ENCODE assay signal across 30 cellular contexts in the genomic region with DNA sequence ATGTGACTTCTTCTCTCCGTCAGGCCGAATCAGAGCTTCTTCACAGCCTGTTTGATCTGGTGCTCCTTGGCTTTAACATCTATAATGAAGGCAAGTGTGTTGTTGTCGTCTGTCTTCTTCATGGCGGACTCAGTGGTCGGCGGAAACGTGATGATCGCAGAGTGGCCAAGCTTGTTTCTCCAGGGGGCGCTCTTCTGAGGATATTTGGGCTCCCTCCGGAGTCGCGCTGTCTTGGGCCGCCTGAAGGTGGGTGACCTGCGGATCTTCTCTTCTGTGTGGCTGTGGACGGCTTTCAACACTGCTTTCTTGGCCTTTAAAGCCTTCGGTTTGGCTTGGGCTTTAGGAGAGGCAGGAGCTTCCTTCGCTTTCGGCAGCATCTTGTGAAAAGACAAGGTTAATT. TPM values are rescaled to one million over a fixed set of nuclear protein-coding genes. Genes with fewer than 3 reads are reported as not detected.
A peak's percentile ranks its signal among the peaks of the same experiment; 100 is the strongest.
DNase-seq lines count a peak whose midpoint lies in the region; ATAC-seq, FAIRE-seq and TF ChIP-seq lines count a peak whose summit lies in the region.
"Had no signal": no experiment of that assay in that cellular context is flagged by ENCODE, and none has a peak within 500 bp of the region (broad histone marks: within the 10 kb centered on the region; RNA-seq: fewer than 3 reads in every experiment).

No MANE protein-coding gene starts in this region.

- H3K56ac ChIP-seq in H1 (replicated peaks; ENCODE audit: insufficient read length, low read depth, low read length) = no peak overlapping the region

- H3K14ac ChIP-seq in H1 (ENCODE audit: insufficient read length) = no peak overlapping the region

- no peak overlapping the region for H3K23ac ChIP-seq in H1 (ENCODE audit: insufficient read length)

- no peak overlapping the region for H3K9ac ChIP-seq in SK-N-SH
- H3K9ac ChIP-seq in OCI-LY3 (ENCODE audit: low read length) = no peak overlapping the region
- H3K9ac ChIP-seq in H1 (replicated peaks in 1 of 4; ENCODE audit: extremely low read depth in 1 of 4, low read depth in 3 of 4, low read length in 3 of 4) = no peak overlapping the region
- no peak overlapping the region for H3K9ac ChIP-seq in smooth muscle cell (ENCODE audit: low read depth)

- H4K20me1 ChIP-seq in SK-N-SH (ENCODE audit: insufficient read depth) (no peaks in the 10 kb centered on the region), OCI-LY3 (ENCODE audit: insufficient read depth, low read length) (no peaks in the 10 kb centered on the region), H1 (replicated peaks in 1 of 2; ENCODE audit: control insufficient read depth in 1 of 2, insufficient read depth in 2 of 2, low read length in 2 of 2) (no peaks in the 10 kb centered on the region), smooth muscle cell (ENCODE audit: low read depth) (no peaks in the 10 kb centered on the region)

- H3K18ac ChIP-seq in H1 (ENCODE audit: extremely low read depth, low read length) = no peak overlapping the region

- H2BK20ac ChIP-seq in H1 (ENCODE audit: low read length) = no peak overlapping the region

- H4K91ac ChIP-seq in H1 (replicated peaks; ENCODE audit: insufficient read length, low read length) = no peak overlapping the region

- H3K4me3 ChIP-seq in SK-N-SH (ENCODE audit: low read depth in 2 of 2, low read length in 1 of 2) = no peak overlapping the region
- no peak overlapping the region for H3K4me3 ChIP-seq in OCI-LY3 (ENCODE audit: low read length)
- no peak overlapping the region for H3K4me3 ChIP-seq in H1 (ENCODE audit: extremely low read depth in 1 of 4, insufficient read depth in 2 of 4, low read depth in 3 of 4, low read length in 4 of 4)
- H3K4me3 ChIP-seq in smooth muscle cell = no peak overlapping the region
- H3K4me3 ChIP-seq: dorsolateral prefrontal cortex, tibial artery had no signal

- TF ChIP-seq EP300 in SK-N-SH (IDR thresholded peaks at IDR 0.05; ENCODE audit: borderline replicate concordance in 1 of 2, low read depth in 1 of 2, low read length in 1 of 2) = no peak
- no peak for TF ChIP-seq EP300 in H1 (IDR thresholded peaks at IDR 0.05; ENCODE audit: borderline replicate concordance in 1 of 2, low read depth in 2 of 2, low read length in 2 of 2)

- POLR2A ChIA-PET in SK-N-SH (lab: Yijun Ruan, JAX) = no interaction called here
- POLR2A ChIA-PET in H1 (lab: Charles Lee; ENCODE audit: partially characterized antibody) = interaction anchor here (0.6 to 1.3 kb wide), 2 partner anchors 25 to 483 kb away, joined by 3 read pairs; no protein-coding TSS in a partner anchor

- H4K5ac ChIP-seq in H1 (ENCODE audit: insufficient read length, low read depth, low read length) = no peak overlapping the region

- H3F3A ChIP-seq in SK-N-SH (replicated peaks; ENCODE audit: insufficient read depth) = peaks cover 5% of the 10 kb centered on the region
- H3F3A ChIP-seq in smooth muscle cell (ENCODE audit: low read depth) = no peaks in the 10 kb centered on the region

- H3K79me1 ChIP-seq in H1 (ENCODE audit: low read depth, low read length) = no peaks in the 10 kb centered on the region

- no peak overlapping the region for H3K27ac ChIP-seq in SK-N-SH (ENCODE audit: low read depth in 2 of 2, low read length in 1 of 2)
- H3K27ac ChIP-seq in OCI-LY3 (ENCODE audit: low read length) = no peak overlapping the region
- H3K27ac ChIP-seq in H1 (ENCODE audit: low read depth, low read length) = no peak overlapping the region
- H3K27ac ChIP-seq in smooth muscle cell (ENCODE audit: low read depth) = no peak overlapping the region
- H3K27ac ChIP-seq: dorsolateral prefrontal cortex, tibial artery had no signal

- H4K8ac ChIP-seq in H1 (ENCODE audit: extremely low read depth, insufficient read depth, low read length) = no peak overlapping the region

- DNase-seq in SK-N-SH (no peak), H1 (ENCODE audit: low read depth in 1 of 2, low spot score in 2 of 2) (peak in 1 of 2 experiments; percentile 71), smooth muscle cell (lab: John Stamatoyannopoulos, UW; ENCODE audit: unreplicated experiment) (no peak), NCI-H1436 (lab: John Stamatoyannopoulos, UW) (no peak), osteocyte (ENCODE audit: extremely low spot score, unreplicated experiment) (no peak), COLO829 (ENCODE audit: low spot score) (no peak)
- DNase-seq: 8988T; activated CD4-positive, alpha-beta T cell treated with anti-CD3 and anti-CD28 coated beads for 48 hours; activated gamma-delta T cell treated with Interleukin-2 at 50 U/mL for 16 hours; activated naive CD8-positive, alpha-beta T cell treated with anti-CD3 and anti-CD28 coated beads, Interleukin-2, amount 50 U/mL, for 24 hours; activated T-cell treated with anti-CD3 and anti-CD28 coated beads, Interleukin-2, amount 50 U/mL, for 4 hours; CD8-positive, alpha-beta T cell; dorsolateral prefrontal cortex; left ventricle myocardium superior; MM.1S; NCI-H1417 treated with DMSO at 0.1 percent for 48 hours; NCI-H446; NCI-H82; stimulated activated CD4-positive, alpha-beta T cell treated with anti-CD3 and anti-CD28 coated beads, Interleukin-2, amount 100 ng/mL, for 24 hours; tibial artery had no signal

- no peak overlapping the region for H3K27ac Mint-ChIP-seq in osteocyte (ENCODE audit: unreplicated experiment)
- H3K27ac Mint-ChIP-seq: activated naive CD8-positive, alpha-beta T cell treated with anti-CD3 and anti-CD28 coated beads, Interleukin-2, amount 50 U/mL, for 24 hours; CD8-positive, alpha-beta T cell; IgD-negative memory B cell; mesothelial cell of epicardium; naive thymus-derived CD8-positive, alpha-beta T cell had no signal

- H3K9me3 ChIP-seq in SK-N-SH = no peaks in the 10 kb centered on the region
- peaks cover 8% of the 10 kb centered on the region; the same call in 1 of the 2 replicates for H3K9me3 ChIP-seq in OCI-LY3 (ENCODE audit: insufficient read depth, low read length)
- H3K9me3 ChIP-seq in H1 (ENCODE audit: insufficient read depth in 2 of 2, low read depth in 1 of 2, low read length in 1 of 2) = no peaks in the 10 kb centered on the region
- no peaks in the 10 kb centered on the region for H3K9me3 ChIP-seq in smooth muscle cell (replicated peaks; ENCODE audit: low read depth)
- H3K9me3 ChIP-seq: tibial artery had no signal

- no peak overlapping the region for H2BK5ac ChIP-seq in H1 (ENCODE audit: low read depth, low read length)

- CTCF ChIA-PET in SK-N-SH (lab: Yijun Ruan, JAX) (interaction anchor here (1.3 to 1.5 kb wide), 2 partner anchors 12 to 69 kb away, joined by 3 to 4 read pairs; no protein-coding TSS in a partner anchor), H1 (lab: Charles Lee; ENCODE audit: partially characterized antibody) (interaction anchor here (0.6 to 2.8 kb wide), 23 partner anchors 12 to 933 kb away, joined by 3 to 14 read pairs (median 4); a partner anchor contains a TSS)

- peak; percentile 33 for TF ChIP-seq CTCF in SK-N-SH (IDR thresholded peaks at IDR 0.05)
- TF ChIP-seq CTCF in OCI-LY3 (IDR thresholded peaks at IDR 0.05; ENCODE audit: low read depth, low read length) = peak; percentile 15
- peak; percentile 61 to 75 (median 67) for TF ChIP-seq CTCF in H1 (IDR thresholded peaks at IDR 0.05; ENCODE audit: control extremely low read depth in 1 of 3, insufficient read depth in 1 of 3, low read depth in 1 of 3, low read length in 3 of 3)
- peak; percentile 13 for TF ChIP-seq CTCF in smooth muscle cell (IDR thresholded peaks at IDR 0.05; ENCODE audit: borderline replicate concordance, insufficient read depth, poor library complexity, severe bottlenecking)
- no peak for TF ChIP-seq CTCF in osteocyte (IDR thresholded peaks at IDR 0.05)

- H3K27me3 ChIP-seq in SK-N-SH (ENCODE audit: insufficient read depth) (no peaks in the 10 kb centered on the region), OCI-LY3 (ENCODE audit: low read depth, low read length) (peaks cover 7% of the 10 kb centered on the region; the same call in 1 of the 2 replicates), H1 (replicated peaks in 1 of 4; ENCODE audit: control insufficient read depth in 3 of 4, extremely low read depth in 1 of 4, insufficient read depth in 3 of 4, low read length in 3 of 4) (no peaks in the 10 kb centered on the region), smooth muscle cell (ENCODE audit: low read depth) (no peaks in the 10 kb centered on the region)
- H3K27me3 ChIP-seq: dorsolateral prefrontal cortex, tibial artery had no signal

- no peak overlapping the region for H2AFZ ChIP-seq in SK-N-SH (ENCODE audit: low read depth)
- H2AFZ ChIP-seq in OCI-LY3 (ENCODE audit: low read depth, low read length) = no peak overlapping the region
- H2AFZ ChIP-seq in H1 (ENCODE audit: low read length) = no peak overlapping the region
- H2AFZ ChIP-seq in smooth muscle cell (ENCODE audit: low read depth) = no peak overlapping the region

- no peak overlapping the region for H2AK5ac ChIP-seq in H1 (ENCODE audit: low read depth, low read length)

- H3K4me3 Mint-ChIP-seq in osteocyte (ENCODE audit: unreplicated experiment) = no peak overlapping the region
- H3K4me3 Mint-ChIP-seq: activated naive CD8-positive, alpha-beta T cell treated with anti-CD3 and anti-CD28 coated beads, Interleukin-2, amount 50 U/mL, for 24 hours; activated T-cell treated with anti-CD3 and anti-CD28 coated beads, Interleukin-2, amount 50 U/mL, for 4 hours; CD8-positive, alpha-beta T cell; IgD-negative memory B cell; mesothelial cell of epicardium; naive thymus-derived CD8-positive, alpha-beta T cell had no signal

- ATAC-seq in SK-N-SH treated with all-trans-retinoic acid at 6 μM for 48 hours = no peak
- ATAC-seq: activated naive CD8-positive, alpha-beta T cell treated with anti-CD3 and anti-CD28 coated beads, Interleukin-2, amount 50 U/mL, for 24 hours; activated T-cell treated with anti-CD3 and anti-CD28 coated beads, Interleukin-2, amount 50 U/mL, for 4 hours; CD8-positive, alpha-beta T cell; left ventricle myocardium superior; naive thymus-derived CD8-positive, alpha-beta T cell; Right ventricle myocardium inferior had no signal

- H3K23me2 ChIP-seq in H1 (ENCODE audit: low read depth, low read length) = no peaks in the 10 kb centered on the region

- peaks cover 13% of the 10 kb centered on the region for H3K27me3 Mint-ChIP-seq in osteocyte (ENCODE audit: unreplicated experiment)

- H3K4me2 ChIP-seq in SK-N-SH (no peak overlapping the region), OCI-LY3 (ENCODE audit: low read length) (no peak overlapping the region), H1 (ENCODE audit: insufficient read depth in 1 of 2, low read depth in 2 of 2, low read length in 2 of 2) (no peak overlapping the region), smooth muscle cell (no peak overlapping the region)

- no peaks in the 10 kb centered on the region for H3K36me3 Mint-ChIP-seq in osteocyte (ENCODE audit: unreplicated experiment)
- H3K36me3 Mint-ChIP-seq: CD8-positive, alpha-beta T cell; mesothelial cell of epicardium; naive thymus-derived CD8-positive, alpha-beta T cell had no signal

- TF ChIP-seq RAD21 in SK-N-SH (IDR thresholded peaks at IDR 0.05; ENCODE audit: low read length) (no peak), H1 (IDR thresholded peaks at IDR 0.05 in 1 of 2, conservative IDR thresholded peaks at IDR 0.05 in 1 of 2; ENCODE audit: low read depth in 2 of 2, low read length in 2 of 2) (peak; percentile 12 to 39; a peak in 2 of 4 replicates)

- 79% methylated on average over 18 of the region's 18 CpGs for WGBS in SK-N-SH (ENCODE audit: low lambda C conversion rate)
- WGBS in H1 (ENCODE audit: extremely low coverage in 1 of 2, insufficient coverage in 1 of 2, insufficient read length in 1 of 2, insufficient replicate concordance in 2 of 2, low coverage in 1 of 2, low lambda C conversion rate in 2 of 2, missing lambda C conversion rate in 1 of 2), 2 experiments = 81% methylated on average over 18 of the region's 18 CpGs; no CpG with 5 or more reads in 1 of the 2 experiments
- 80% methylated on average over 18 of the region's 18 CpGs for WGBS in smooth muscle cell (ENCODE audit: low lambda C conversion rate)

- H3K36me3 ChIP-seq in SK-N-SH (replicated peaks in 1 of 2; ENCODE audit: control insufficient read depth in 1 of 2, insufficient read depth in 2 of 2, low read length in 1 of 2) = no peaks in the 10 kb centered on the region
- H3K36me3 ChIP-seq in OCI-LY3 (replicated peaks; ENCODE audit: low read depth, low read length) = peaks cover 2% of the 10 kb centered on the region
- H3K36me3 ChIP-seq in H1 (ENCODE audit: control insufficient read depth in 2 of 4, insufficient read depth in 4 of 4, low read length in 3 of 4) = no peaks in the 10 kb centered on the region
- H3K36me3 ChIP-seq in smooth muscle cell (ENCODE audit: low read depth) = no peaks in the 10 kb centered on the region
- H3K36me3 ChIP-seq: tibial artery had no signal

- FAIRE-seq in H1 (lab: Jason Lieb, UNC) = no peak
- FAIRE-seq: keratinocyte had no signal

- H3K4ac ChIP-seq in H1 (replicated peaks; ENCODE audit: insufficient read length, low read depth, low read length) = no peak overlapping the region

- H3K79me2 ChIP-seq in SK-N-SH (ENCODE audit: insufficient read depth) = no peaks in the 10 kb centered on the region
- no peaks in the 10 kb centered on the region for H3K79me2 ChIP-seq in OCI-LY3 (ENCODE audit: low read length)
- H3K79me2 ChIP-seq in H1 (ENCODE audit: control insufficient read depth in 1 of 2, insufficient read depth in 2 of 2, low read length in 2 of 2) = no peaks in the 10 kb centered on the region
- no peaks in the 10 kb centered on the region for H3K79me2 ChIP-seq in smooth muscle cell (ENCODE audit: low read depth)

- H2BK120ac ChIP-seq in H1 (replicated peaks; ENCODE audit: low read depth, low read length) = no peak overlapping the region

- H3K9me3 Mint-ChIP-seq in osteocyte (ENCODE audit: unreplicated experiment) = no peaks in the 10 kb centered on the region

- no peak overlapping the region for H2BK12ac ChIP-seq in H1 (ENCODE audit: low read depth, low read length)

- TF ChIP-seq POLR2A in H1 (IDR thresholded peaks at IDR 0.05; ENCODE audit: control extremely low read depth in 1 of 2, low read depth in 2 of 2, low read length in 2 of 2) = no peak

- H2BK15ac ChIP-seq in H1 (ENCODE audit: low read length) = no peak overlapping the region

- H3K9me2 ChIP-seq in SK-N-SH = no peaks in the 10 kb centered on the region

- peaks cover 1% of the 10 kb centered on the region for H3K4me1 Mint-ChIP-seq in osteocyte (ENCODE audit: unreplicated experiment)

- H3K4me1 ChIP-seq in SK-N-SH (ENCODE audit: control insufficient read depth in 1 of 2, insufficient read depth in 2 of 2, low read depth in 1 of 2, low read length in 1 of 2) = no peaks in the 10 kb centered on the region
- peaks cover 3% of the 10 kb centered on the region; the same call in 1 of the 2 replicates for H3K4me1 ChIP-seq in OCI-LY3 (ENCODE audit: low read length)
- H3K4me1 ChIP-seq in H1 (replicated peaks in 1 of 4; ENCODE audit: control insufficient read depth in 3 of 4, insufficient read depth in 4 of 4, low read length in 3 of 4) = no peaks in the 10 kb centered on the region; a peak in 2 of 7 replicates
- H3K4me1 ChIP-seq in smooth muscle cell (ENCODE audit: low read depth) = peaks cover 4% of the 10 kb centered on the region

RNA-seq across cellular contexts. Expression of a gene that starts 9.8 kb away (rescaled TPM):
- not detected in 2 replicates for polyA plus RNA-seq in SK-N-SH (2012; rRNA removed)
- 0.01 TPM in 1 of 2 replicates, not detected in the other for polyA plus RNA-seq in SK-N-SH (2012; cell fraction: cytosol; rRNA removed)
- polyA plus RNA-seq in SK-N-SH (2012; cell fraction: nucleus; rRNA removed) = not detected in 2 replicates
- total RNA-seq in H1 (2021; fragmentation: NEBNext Ultra II Directional; extraction: Animal tissue kit (Norgen Biotek cat#: 25700)) = not detected in 2 replicates
- 0.03 and 0.05 TPM in 2 replicates for polyA plus RNA-seq in H1 (2011; rRNA removed)
- polyA plus RNA-seq in H1 (2011; cell fraction: cytosol; rRNA removed) = not detected
- polyA plus RNA-seq in H1 (2011; cell fraction: nucleus; rRNA removed) = not detected
- polyA plus RNA-seq in H1 (2012, experiment 1 of 2) = not detected in 4 replicates
- polyA plus RNA-seq in H1 (2012, experiment 2 of 2) = not detected
- 0.04 TPM for polyA plus RNA-seq in H1 (2013, experiment 1 of 2)
- 0.04 TPM for polyA plus RNA-seq in H1 (2013, experiment 2 of 2)
- polyA minus RNA-seq in H1 (2011; rRNA and poly(A)+ RNA removed) = not detected in 2 replicates
- polyA minus RNA-seq in H1 (2011; cell fraction: cytosol; rRNA and poly(A)+ RNA removed) = not detected
- polyA minus RNA-seq in H1 (2011; cell fraction: nucleus; rRNA and poly(A)+ RNA removed) = not detected
- not detected in 2 replicates for total RNA-seq in smooth muscle cell
- polyA plus RNA-seq in smooth muscle cell = not detected in 2 replicates
- total RNA-seq in osteocyte = not detected in 2 replicates
- total RNA-seq: activated T-cell treated with anti-CD3 and anti-CD28 coated beads, Interleukin-2, amount 50 U/mL, for 4 hours; CD8-positive, alpha-beta T cell; dorsolateral prefrontal cortex; G401; left ventricle myocardium superior; mesothelial cell of epicardium; naive thymus-derived CD8-positive, alpha-beta T cell; omental fat pad; Right ventricle myocardium inferior; T-helper 2 cell treated with Interferon-gamma antibody and Interleukin-4, amounts not matched to agents 100 ng/mL and 5 ng/mL, for 36 hours had no signal
- polyA plus RNA-seq: IgD-negative memory B cell; keratinocyte; naive thymus-derived CD8-positive, alpha-beta T cell had no signal

RNA-seq across cellular contexts. Expression of a gene that starts 16.0 kb away (rescaled TPM):
- polyA plus RNA-seq in SK-N-SH (2012; rRNA removed) (316 and 335 TPM in 2 replicates), H1 (2011; rRNA removed) (588 and 709 TPM in 2 replicates), smooth muscle cell (527 and 558 TPM in 2 replicates)
- 276 and 313 TPM in 2 replicates for polyA plus RNA-seq in SK-N-SH (2012; cell fraction: cytosol; rRNA removed)
- 108 and 116 TPM in 2 replicates for polyA plus RNA-seq in SK-N-SH (2012; cell fraction: nucleus; rRNA removed)
- total RNA-seq in H1 (2021; fragmentation: NEBNext Ultra II Directional; extraction: Animal tissue kit (Norgen Biotek cat#: 25700)) = 361 and 371 TPM in 2 replicates
- 652 TPM for polyA plus RNA-seq in H1 (2011; cell fraction: cytosol; rRNA removed)
- polyA plus RNA-seq in H1 (2011; cell fraction: nucleus; rRNA removed) = 471 TPM
- 211 to 357 TPM (median 346 TPM) in 4 replicates for polyA plus RNA-seq in H1 (2012, experiment 1 of 2)
- 655 TPM for polyA plus RNA-seq in H1 (2012, experiment 2 of 2)
- polyA plus RNA-seq in H1 (2013, experiment 1 of 2) = 479 TPM
- 488 TPM for polyA plus RNA-seq in H1 (2013, experiment 2 of 2)
- polyA minus RNA-seq in H1 (2011; rRNA and poly(A)+ RNA removed) = 94.3 and 112 TPM in 2 replicates
- polyA minus RNA-seq in H1 (2011; cell fraction: cytosol; rRNA and poly(A)+ RNA removed) = 88.6 TPM
- polyA minus RNA-seq in H1 (2011; cell fraction: nucleus; rRNA and poly(A)+ RNA removed) = 76.1 TPM
- total RNA-seq in smooth muscle cell (415 and 441 TPM in 2 replicates), osteocyte (193 and 204 TPM in 2 replicates)

RNA-seq across cellular contexts. Expression of a gene that starts 27.2 kb away (rescaled TPM):
- polyA plus RNA-seq in SK-N-SH (2012; rRNA removed) = not detected in 2 replicates
- polyA plus RNA-seq in SK-N-SH (2012; cell fraction: cytosol; rRNA removed) = not detected in 2 replicates
- not detected in 2 replicates for polyA plus RNA-seq in SK-N-SH (2012; cell fraction: nucleus; rRNA removed)
- not detected in 2 replicates for total RNA-seq in H1 (2021; fragmentation: NEBNext Ultra II Directional; extraction: Animal tissue kit (Norgen Biotek cat#: 25700))
- 0.06 and 0.08 TPM in 2 replicates for polyA plus RNA-seq in H1 (2011; rRNA removed)
- 0.04 TPM for polyA plus RNA-seq in H1 (2011; cell fraction: cytosol; rRNA removed)
- 0.03 TPM for polyA plus RNA-seq in H1 (2011; cell fraction: nucleus; rRNA removed)
- polyA plus RNA-seq in H1 (2012, experiment 1 of 2) = 0.08 to 0.24 TPM (median 0.23 TPM) in 3 of 4 replicates, not detected in the other
- polyA plus RNA-seq in H1 (2012, experiment 2 of 2) = 0.08 TPM
- 0.02 TPM for polyA plus RNA-seq in H1 (2013, experiment 1 of 2)
- polyA plus RNA-seq in H1 (2013, experiment 2 of 2) = not detected
- 0.06 and 0.07 TPM in 2 replicates for polyA minus RNA-seq in H1 (2011; rRNA and poly(A)+ RNA removed)
- polyA minus RNA-seq in H1 (2011; cell fraction: cytosol; rRNA and poly(A)+ RNA removed) = not detected
- polyA minus RNA-seq in H1 (2011; cell fraction: nucleus; rRNA and poly(A)+ RNA removed) = not detected
- not detected in 2 replicates for total RNA-seq in smooth muscle cell
- polyA plus RNA-seq in smooth muscle cell = not detected in 2 replicates
- not detected in 2 replicates for total RNA-seq in osteocyte
- total RNA-seq: activated T-cell treated with anti-CD3 and anti-CD28 coated beads, Interleukin-2, amount 50 U/mL, for 4 hours; CD8-positive, alpha-beta T cell; left ventricle myocardium superior; mesothelial cell of epicardium; naive thymus-derived CD8-positive, alpha-beta T cell; omental fat pad; Right ventricle myocardium inferior; T-helper 2 cell treated with Interferon-gamma antibody and Interleukin-4, amounts not matched to agents 100 ng/mL and 5 ng/mL, for 36 hours had no signal
- polyA plus RNA-seq: IgD-negative memory B cell; keratinocyte; naive thymus-derived CD8-positive, alpha-beta T cell had no signal

RNA-seq across cellular contexts. Expression of a gene that starts 49.2 kb away (rescaled TPM):
- polyA plus RNA-seq in SK-N-SH (2012; rRNA removed) (198 and 275 TPM in 2 replicates), H1 (2011; rRNA removed) (107 and 220 TPM in 2 replicates), smooth muscle cell (74.5 and 95.2 TPM in 2 replicates)
- polyA plus RNA-seq in SK-N-SH (2012; cell fraction: cytosol; rRNA removed) = 210 and 240 TPM in 2 replicates
- 139 and 241 TPM in 2 replicates for polyA plus RNA-seq in SK-N-SH (2012; cell fraction: nucleus; rRNA removed)
- total RNA-seq in H1 (2021; fragmentation: NEBNext Ultra II Directional; extraction: Animal tissue kit (Norgen Biotek cat#: 25700)) = 245 and 262 TPM in 2 replicates
- polyA plus RNA-seq in H1 (2011; cell fraction: cytosol; rRNA removed) = 290 TPM
- polyA plus RNA-seq in H1 (2011; cell fraction: nucleus; rRNA removed) = 223 TPM
- polyA plus RNA-seq in H1 (2012, experiment 1 of 2) = 377 to 540 TPM (median 444 TPM) in 4 replicates
- polyA plus RNA-seq in H1 (2012, experiment 2 of 2) = 373 TPM
- polyA plus RNA-seq in H1 (2013, experiment 1 of 2) = 261 TPM
- polyA plus RNA-seq in H1 (2013, experiment 2 of 2) = 273 TPM
- 54.9 and 63.7 TPM in 2 replicates for polyA minus RNA-seq in H1 (2011; rRNA and poly(A)+ RNA removed)
- polyA minus RNA-seq in H1 (2011; cell fraction: cytosol; rRNA and poly(A)+ RNA removed) = 173 TPM
- 99.3 TPM for polyA minus RNA-seq in H1 (2011; cell fraction: nucleus; rRNA and poly(A)+ RNA removed)
- total RNA-seq in smooth muscle cell (42.8 and 48.9 TPM in 2 replicates), osteocyte (231 and 232 TPM in 2 replicates)
